Comparison of ENCODE assay signal across 25 cellular contexts in the genomic region with DNA sequence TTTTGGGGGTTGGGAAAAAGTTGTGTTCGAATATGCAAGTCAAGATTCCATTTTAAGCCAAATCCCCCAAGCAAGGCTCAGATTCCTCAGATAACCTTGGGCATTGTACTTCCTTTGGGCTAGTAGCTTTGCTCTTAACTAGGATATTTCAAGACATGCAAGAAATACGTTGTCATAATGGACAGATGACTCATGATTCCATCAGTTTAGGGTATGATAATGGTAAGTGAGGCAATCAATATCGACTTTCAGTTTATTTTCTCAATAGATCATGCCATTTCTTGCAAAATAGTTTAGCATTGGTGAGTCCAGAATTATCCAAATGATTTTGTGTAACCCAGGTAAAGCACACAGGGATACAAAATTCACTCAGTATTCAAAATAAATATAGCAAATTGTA. TPM values are rescaled to one million over a fixed set of nuclear protein-coding genes. Genes with fewer than 3 reads are reported as not detected.
"Had no signal": no experiment of that assay in that cellular context is flagged by ENCODE, and none has a peak within 500 bp of the region (broad histone marks: within the 10 kb centered on the region; RNA-seq: fewer than 3 reads in every experiment).

No MANE protein-coding gene starts in this region.

- H3K9me3 ChIP-seq: left lung, transverse colon had no signal

- H3K27ac ChIP-seq: left lung, transverse colon had no signal

- ATAC-seq: activated CD8-positive, alpha-beta memory T cell treated with anti-CD3 and anti-CD28 coated beads, Interleukin-2, amount 10 ng/mL, durations not matched to agents 7 days and 5 days; activated naive CD8-positive, alpha-beta T cell treated with anti-CD3 and anti-CD28 coated beads, Interleukin-2, amount 50 U/mL, for 24 hours had no signal

- H3K4me1 ChIP-seq: left lung had no signal

- H3K9me3 Mint-ChIP-seq: activated CD4-positive, alpha-beta memory T cell treated with anti-CD3 and anti-CD28 coated beads, Interleukin-2, amount 10 ng/mL, durations not matched to agents 7 days and 5 days; activated naive CD8-positive, alpha-beta T cell treated with anti-CD3 and anti-CD28 coated beads, Interleukin-2, amount 50 U/mL, for 24 hours; brain; dendritic cell treated with granulocyte-macrophage colony-stimulating factor and Interleukin-4, amounts not matched to agents 40 ng/mL and 50 ng/mL, for 4 days; immature natural killer cell; neural crest cell; stimulated activated memory B cell treated with anti-CD40 and anti-IgM and Interleukin-4, amounts not matched to agents 10 μg/mL and 1 μg/mL and 100 μg/mL, for 72 hours; T-cell; T-helper 2 cell treated with Interferon-gamma antibody and Interleukin-4, amounts not matched to agents 5 μg/mL and 100 μg/mL, for 36 hours had no signal

- H3K4me3 Mint-ChIP-seq: activated CD4-positive, alpha-beta memory T cell treated with anti-CD3 and anti-CD28 coated beads, Interleukin-2, amount 10 ng/mL, durations not matched to agents 7 days and 5 days; activated CD8-positive, alpha-beta memory T cell treated with anti-CD3 and anti-CD28 coated beads, Interleukin-2, amount 10 ng/mL, durations not matched to agents 7 days and 5 days; activated naive CD8-positive, alpha-beta T cell treated with anti-CD3 and anti-CD28 coated beads, Interleukin-2, amount 50 U/mL, for 24 hours; brain; dendritic cell treated with granulocyte-macrophage colony-stimulating factor and Interleukin-4, amounts not matched to agents 40 ng/mL and 50 ng/mL, for 4 days; naive thymus-derived CD4-positive, alpha-beta T cell; neural crest cell; stimulated activated memory B cell treated with anti-CD40 and anti-IgM and Interleukin-4, amounts not matched to agents 10 μg/mL and 1 μg/mL and 100 μg/mL, for 72 hours; T-cell; T-helper 2 cell treated with Interferon-gamma antibody and Interleukin-4, amounts not matched to agents 5 μg/mL and 100 μg/mL, for 36 hours had no signal

- H3K36me3 Mint-ChIP-seq: activated CD8-positive, alpha-beta memory T cell treated with anti-CD3 and anti-CD28 coated beads, Interleukin-2, amount 10 ng/mL, durations not matched to agents 7 days and 5 days; brain; immature natural killer cell; naive thymus-derived CD4-positive, alpha-beta T cell; stimulated activated memory B cell treated with anti-CD40 and anti-IgM and Interleukin-4, amounts not matched to agents 10 μg/mL and 1 μg/mL and 100 μg/mL, for 72 hours; T-cell had no signal

- H3K27ac Mint-ChIP-seq: activated CD4-positive, alpha-beta memory T cell treated with anti-CD3 and anti-CD28 coated beads, Interleukin-2, amount 10 ng/mL, durations not matched to agents 7 days and 5 days; activated CD8-positive, alpha-beta memory T cell treated with anti-CD3 and anti-CD28 coated beads, Interleukin-2, amount 10 ng/mL, durations not matched to agents 7 days and 5 days; activated naive CD8-positive, alpha-beta T cell treated with anti-CD3 and anti-CD28 coated beads, Interleukin-2, amount 50 U/mL, for 24 hours; brain; dendritic cell treated with granulocyte-macrophage colony-stimulating factor and Interleukin-4, amounts not matched to agents 40 ng/mL and 50 ng/mL, for 4 days; naive thymus-derived CD4-positive, alpha-beta T cell; stimulated activated memory B cell treated with anti-CD40 and anti-IgM and Interleukin-4, amounts not matched to agents 10 μg/mL and 1 μg/mL and 100 μg/mL, for 72 hours; T-cell; T-helper 2 cell treated with Interferon-gamma antibody and Interleukin-4, amounts not matched to agents 5 μg/mL and 100 μg/mL, for 36 hours had no signal

- H3K36me3 ChIP-seq: left lung, transverse colon had no signal

- H3K4me3 ChIP-seq: left lung, lung, smooth muscle cell, transverse colon had no signal

- H3K4me1 Mint-ChIP-seq: activated CD4-positive, alpha-beta memory T cell treated with anti-CD3 and anti-CD28 coated beads, Interleukin-2, amount 10 ng/mL, durations not matched to agents 7 days and 5 days; brain; neural crest cell had no signal

- DNase-seq: activated CD4-positive, alpha-beta memory T cell treated with anti-CD3 and anti-CD28 coated beads, Interleukin-2, amount 10 ng/mL, durations not matched to agents 7 days and 5 days; activated CD8-positive, alpha-beta memory T cell treated with anti-CD3 and anti-CD28 coated beads, Interleukin-2, amount 10 ng/mL, durations not matched to agents 7 days and 5 days; activated gamma-delta T cell; activated naive CD4-positive, alpha-beta T cell treated with anti-CD3 and anti-CD28 coated beads, Interleukin-2, amount 50 U/mL, for 16 hours; activated naive CD8-positive, alpha-beta T cell treated with anti-CD3 and anti-CD28 coated beads, Interleukin-2, amount 50 U/mL, for 24 hours; activated T-cell treated with anti-CD3 and anti-CD28 coated beads for 4 hours; caudate nucleus; effector CD4-positive, alpha-beta T cell; left lung; occipital lobe; stimulated activated CD4-positive, alpha-beta T cell treated with anti-CD3 and anti-CD28 coated beads, Interleukin-15, amount 100 ng/mL, for 24 hours; T-cell; transverse colon had no signal

- FAIRE-seq: urothelium cell line had no signal

- H3K27me3 ChIP-seq: transverse colon had no signal

RNA-seq across cellular contexts. Expression of a gene that starts 25.4 kb away (rescaled TPM):
- total RNA-seq: activated CD4-positive, alpha-beta memory T cell treated with anti-CD3 and anti-CD28 coated beads, Interleukin-2, amount 10 ng/mL, durations not matched to agents 7 days and 5 days; activated CD8-positive, alpha-beta memory T cell treated with anti-CD3 and anti-CD28 coated beads, Interleukin-2, amount 10 ng/mL, durations not matched to agents 7 days and 5 days; naive thymus-derived CD4-positive, alpha-beta T cell; neural crest cell; posterior vena cava; smooth muscle cell; transverse colon had no signal
- polyA plus RNA-seq: esophagus; naive thymus-derived CD4-positive, alpha-beta T cell; smooth muscle cell had no signal
